In the genomic region with DNA sequence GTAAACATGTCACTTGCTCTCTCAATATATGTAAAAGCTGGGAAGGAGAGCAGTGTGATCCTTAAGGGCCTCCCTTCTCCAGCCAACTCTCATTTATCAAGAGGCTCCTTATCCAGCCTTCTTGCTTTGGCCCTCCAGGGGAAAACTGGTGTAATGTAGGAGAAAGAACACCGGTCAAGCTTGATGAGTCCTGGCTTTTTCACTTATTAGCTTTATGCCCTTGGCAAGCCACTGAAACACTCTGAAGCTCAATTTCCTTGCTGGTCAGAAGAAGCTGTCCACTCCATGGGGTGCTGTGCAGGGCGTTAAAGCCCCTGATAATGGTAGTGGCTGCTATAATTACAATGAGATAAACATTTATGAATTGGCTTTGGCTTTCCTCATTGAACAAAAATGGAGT, we compare ENCODE assay signal across 18 cellular contexts.
DNase-seq lines count a peak whose midpoint lies in the region; ATAC-seq and TF ChIP-seq lines count a peak whose summit lies in the region.
"Had no signal": no experiment of that assay in that cellular context is flagged by ENCODE, and none has a peak within 500 bp of the region (broad histone marks: within the 10 kb centered on the region; RNA-seq: fewer than 3 reads in every experiment).

No MANE protein-coding gene starts in this region.

- H3K9me3 ChIP-seq in SK-N-SH, result no peaks in the 10 kb centered on the region
- no peaks in the 10 kb centered on the region for H3K9me3 ChIP-seq in mucosa of rectum (ENCODE audit: control insufficient read depth in 2 of 2, low read length in 2 of 2)
- no peaks in the 10 kb centered on the region for H3K9me3 ChIP-seq in uterus

- DNase-seq in SK-N-SH (no peak), fibroblast of the aortic adventitia (ENCODE audit: low read depth) (peak; percentile 67), uterus (no peak), osteocyte (ENCODE audit: extremely low spot score, unreplicated experiment) (no peak), H7 (no peak)
- DNase-seq in activated naive CD4-positive, alpha-beta T cell treated with Interleukin-2 at 50 U/mL for 16 hours, result no peak
- DNase-seq: C1 segment of cervical spinal cord, DMS 273 treated with DMSO at 0.1 percent for 48 hours, GOT3, NCI-H1048, NCI-H2081 treated with DMSO at 0.1 percent for 48 hours, NCI-H510A had no signal

- H3K4me3 Mint-ChIP-seq in osteocyte (ENCODE audit: unreplicated experiment), result no peak overlapping the region

- intact Hi-C loops in uterus (cut with DNase I; ENCODE audit: low total_unique reads), result no loop called here

- no peak for TF ChIP-seq CTCF in SK-N-SH (IDR thresholded peaks at IDR 0.05)
- TF ChIP-seq CTCF in fibroblast of the aortic adventitia (IDR thresholded peaks at IDR 0.05; ENCODE audit: insufficient read depth, low read length), result no peak
- no peak for TF ChIP-seq CTCF in uterus (IDR thresholded peaks at IDR 0.05)
- no peak for TF ChIP-seq CTCF in osteocyte (IDR thresholded peaks at IDR 0.05)

- CTCF ChIA-PET in SK-N-SH (lab: Yijun Ruan, JAX), result interaction anchor here (2.1 kb wide), 1 partner anchor 22 kb away, joined by 8 read pairs; no protein-coding TSS in a partner anchor

- H3K9me3 Mint-ChIP-seq in osteocyte (ENCODE audit: unreplicated experiment), result no peaks in the 10 kb centered on the region

- peaks cover 24% of the 10 kb centered on the region for H3K4me1 Mint-ChIP-seq in osteocyte (ENCODE audit: unreplicated experiment)

- POLR2A ChIA-PET in SK-N-SH (lab: Yijun Ruan, JAX), result no interaction called here

- 20% methylated on average over 2 of the region's 2 CpGs for WGBS in SK-N-SH (ENCODE audit: low lambda C conversion rate)

- H3K4me3 ChIP-seq in SK-N-SH (ENCODE audit: low read depth in 2 of 2, low read length in 1 of 2) (no peak overlapping the region), fibroblast of the aortic adventitia (ENCODE audit: low read depth, low read length) (no peak overlapping the region), mucosa of rectum (ENCODE audit: low read length in 2 of 2) (no peak overlapping the region), uterus (no peak overlapping the region), H7 (ENCODE audit: insufficient read depth, low read depth, low read length) (no peak overlapping the region)

- no peak overlapping the region for H3K4me2 ChIP-seq in SK-N-SH
- H3K4me2 ChIP-seq: KMS-11 had no signal

- H4K20me1 ChIP-seq in SK-N-SH (ENCODE audit: insufficient read depth), result no peaks in the 10 kb centered on the region

- no peak overlapping the region for H3K27ac Mint-ChIP-seq in osteocyte (ENCODE audit: unreplicated experiment)

- no peaks in the 10 kb centered on the region for H3K27me3 Mint-ChIP-seq in osteocyte (ENCODE audit: unreplicated experiment)

- H3K9ac ChIP-seq in SK-N-SH (no peak overlapping the region), mucosa of rectum (ENCODE audit: low read depth in 1 of 2, low read length in 2 of 2) (peak overlapping the region in 1 of 2 donors; percentile 18)
- H3K9ac ChIP-seq: KMS-11 had no signal

- TF ChIP-seq POLR2A in uterus (IDR thresholded peaks at IDR 0.05), result no peak

- no peak for ATAC-seq in SK-N-SH treated with all-trans-retinoic acid at 6 μM for 48 hours
- ATAC-seq: HepG2, Panc1, Right ventricle myocardium inferior had no signal

- H3K36me3 ChIP-seq in SK-N-SH (replicated peaks in 1 of 2; ENCODE audit: control insufficient read depth in 1 of 2, insufficient read depth in 2 of 2, low read length in 1 of 2), result no peaks in the 10 kb centered on the region
- no peaks in the 10 kb centered on the region for H3K36me3 ChIP-seq in mucosa of rectum (ENCODE audit: control insufficient read depth in 2 of 2, insufficient read depth in 2 of 2, low read length in 2 of 2)
- no peaks in the 10 kb centered on the region for H3K36me3 ChIP-seq in uterus
- no peaks in the 10 kb centered on the region for H3K36me3 ChIP-seq in H7 (replicated peaks; ENCODE audit: control insufficient read depth, insufficient read depth, low read length)

- no peaks in the 10 kb centered on the region for H3K9me2 ChIP-seq in SK-N-SH

- no peaks in the 10 kb centered on the region for H3K79me2 ChIP-seq in SK-N-SH (ENCODE audit: insufficient read depth)

- no peak overlapping the region for H2AFZ ChIP-seq in SK-N-SH (ENCODE audit: low read depth)

- no peaks in the 10 kb centered on the region for H3K27me3 ChIP-seq in SK-N-SH (ENCODE audit: insufficient read depth)
- H3K27me3 ChIP-seq in mucosa of rectum (ENCODE audit: control insufficient read depth in 2 of 2, insufficient read depth in 2 of 2, low read length in 2 of 2), result no peaks in the 10 kb centered on the region
- H3K27me3 ChIP-seq in uterus, result no peaks in the 10 kb centered on the region
- no peaks in the 10 kb centered on the region for H3K27me3 ChIP-seq in H7 (ENCODE audit: control insufficient read depth, insufficient read depth, low read length)

- H3K27ac ChIP-seq in SK-N-SH (ENCODE audit: low read depth in 2 of 2, low read length in 1 of 2), result no peak overlapping the region
- peak overlapping the region; percentile 85 to 87 for H3K27ac ChIP-seq in mucosa of rectum (ENCODE audit: low read depth in 2 of 2, low read length in 2 of 2)
- H3K27ac ChIP-seq in uterus, result peak overlapping the region; percentile 62 to 76
- H3K27ac ChIP-seq: KMS-11 had no signal

- TF ChIP-seq EP300 in SK-N-SH (IDR thresholded peaks at IDR 0.05; ENCODE audit: borderline replicate concordance in 1 of 2, low read depth in 1 of 2, low read length in 1 of 2), result no peak

- H3K4me1 ChIP-seq in SK-N-SH (ENCODE audit: control insufficient read depth in 1 of 2, insufficient read depth in 2 of 2, low read depth in 1 of 2, low read length in 1 of 2), result peaks cover 0 to 6% of the 10 kb centered on the region in 2 experiments; a peak in 1 of 4 replicates
- peaks cover 36 to 40% of the 10 kb centered on the region in 2 donors for H3K4me1 ChIP-seq in mucosa of rectum (ENCODE audit: control insufficient read depth in 2 of 2, insufficient read depth in 2 of 2, low read length in 2 of 2)
- H3K4me1 ChIP-seq in uterus, result peaks cover 12 to 17% of the 10 kb centered on the region in 2 donors

- H3F3A ChIP-seq in SK-N-SH (replicated peaks; ENCODE audit: insufficient read depth), result no peaks in the 10 kb centered on the region

- no peaks in the 10 kb centered on the region for H3K36me3 Mint-ChIP-seq in osteocyte (ENCODE audit: unreplicated experiment)

- TF ChIP-seq RAD21 in SK-N-SH (IDR thresholded peaks at IDR 0.05; ENCODE audit: low read length), result no peak

TF ChIP-seq in SK-N-SH, 30 proteins besides CTCF, POLR2A, EP300 and RAD21:
- TF ChIP-seq REST (IDR thresholded peaks at IDR 0.05; ENCODE audit: low read depth, low read length) (peak; percentile 68; the same call in 1 of the 2 replicates), MEF2A (IDR thresholded peaks at IDR 0.05; ENCODE audit: borderline replicate concordance, low read depth) (no peak)

TF ChIP-seq in SK-N-SH treated with all-trans-retinoic acid at 6 μM for 48 hours, 23 proteins besides CTCF, POLR2A, EP300 and RAD21:
- TF ChIP-seq ESRRG (CRISPR knock-in tag; IDR thresholded peaks at IDR 0.05) (no peak), SNAI2 (CRISPR knock-in tag; IDR thresholded peaks at IDR 0.05) (no peak), CSRNP3 (CRISPR knock-in tag; IDR thresholded peaks at IDR 0.05) (no peak), ARNTL (CRISPR knock-in tag; IDR thresholded peaks at IDR 0.05; ENCODE audit: borderline replicate concordance, low read depth) (no peak), RARB (CRISPR knock-in tag; IDR thresholded peaks at IDR 0.05) (no peak), BACH2 (CRISPR knock-in tag; IDR thresholded peaks at IDR 0.05; ENCODE audit: borderline replicate concordance) (no peak), TOX (CRISPR knock-in tag; IDR thresholded peaks at IDR 0.05; ENCODE audit: borderline replicate concordance) (no peak), TCF4 (CRISPR knock-in tag; IDR thresholded peaks at IDR 0.05; ENCODE audit: borderline replicate concordance) (no peak), ZNF8 (CRISPR knock-in tag; IDR thresholded peaks at IDR 0.05) (no peak)
- TF ChIP-seq, protein P1, sequence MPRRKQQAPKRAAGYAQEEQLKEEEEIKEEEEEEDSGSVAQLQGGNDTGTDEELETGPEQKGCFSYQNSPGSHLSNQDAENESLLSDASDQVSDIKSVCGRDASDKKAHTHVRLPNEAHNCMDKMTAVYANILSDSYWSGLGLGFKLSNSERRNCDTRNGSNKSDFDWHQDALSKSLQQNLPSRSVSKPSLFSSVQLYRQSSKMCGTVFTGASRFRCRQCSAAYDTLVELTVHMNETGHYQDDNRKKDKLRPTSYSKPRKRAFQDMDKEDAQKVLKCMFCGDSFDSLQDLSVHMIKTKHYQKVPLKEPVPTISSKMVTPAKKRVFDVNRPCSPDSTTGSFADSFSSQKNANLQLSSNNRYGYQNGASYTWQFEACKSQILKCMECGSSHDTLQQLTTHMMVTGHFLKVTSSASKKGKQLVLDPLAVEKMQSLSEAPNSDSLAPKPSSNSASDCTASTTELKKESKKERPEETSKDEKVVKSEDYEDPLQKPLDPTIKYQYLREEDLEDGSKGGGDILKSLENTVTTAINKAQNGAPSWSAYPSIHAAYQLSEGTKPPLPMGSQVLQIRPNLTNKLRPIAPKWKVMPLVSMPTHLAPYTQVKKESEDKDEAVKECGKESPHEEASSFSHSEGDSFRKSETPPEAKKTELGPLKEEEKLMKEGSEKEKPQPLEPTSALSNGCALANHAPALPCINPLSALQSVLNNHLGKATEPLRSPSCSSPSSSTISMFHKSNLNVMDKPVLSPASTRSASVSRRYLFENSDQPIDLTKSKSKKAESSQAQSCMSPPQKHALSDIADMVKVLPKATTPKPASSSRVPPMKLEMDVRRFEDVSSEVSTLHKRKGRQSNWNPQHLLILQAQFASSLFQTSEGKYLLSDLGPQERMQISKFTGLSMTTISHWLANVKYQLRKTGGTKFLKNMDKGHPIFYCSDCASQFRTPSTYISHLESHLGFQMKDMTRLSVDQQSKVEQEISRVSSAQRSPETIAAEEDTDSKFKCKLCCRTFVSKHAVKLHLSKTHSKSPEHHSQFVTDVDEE (CRISPR knock-in tag; IDR thresholded peaks at IDR 0.05), result no peak

Comparison
In these comparisons a context has a peak if more than half of its experiments do, and no peak if none do; other contexts are left out.
1. H3K27ac ChIP-seq: peak in mucosa of rectum (2 of 2) and uterus (2 of 2); none in SK-N-SH (0 of 2).